Comparison of ENCODE assay signal across 26 cellular contexts in the genomic region with DNA sequence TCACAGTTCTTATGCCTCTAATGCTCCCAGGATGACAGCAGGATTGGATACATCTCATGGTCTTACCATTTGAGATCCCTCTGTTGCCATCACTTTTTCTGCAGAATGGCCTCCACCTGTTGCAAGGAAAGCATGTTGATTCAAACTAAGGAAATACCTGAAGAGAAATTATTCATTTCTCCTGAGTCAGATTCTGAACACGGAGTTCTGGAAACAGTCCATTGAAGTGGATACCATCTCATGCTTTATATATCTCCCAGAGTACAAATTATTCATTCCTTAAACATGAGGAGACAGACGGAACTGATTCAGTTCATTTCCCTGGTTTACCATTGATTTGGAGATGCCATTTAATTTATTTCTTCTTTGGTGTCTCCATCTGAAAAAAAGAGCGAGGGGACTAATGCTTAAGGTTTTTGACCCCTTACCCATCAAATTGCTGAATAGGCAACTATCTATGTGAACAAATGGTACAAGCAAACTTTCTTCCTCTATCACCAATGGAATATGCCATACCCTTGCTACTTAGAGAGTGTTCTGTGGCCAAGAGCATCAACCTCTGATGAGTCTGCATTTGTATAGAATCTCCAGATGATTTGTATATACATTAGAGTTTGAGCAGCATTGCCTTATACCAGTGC.
DNase-seq lines count a peak whose midpoint lies in the region; ATAC-seq, FAIRE-seq and TF ChIP-seq lines count a peak whose summit lies in the region.
"Had no signal": no experiment of that assay in that cellular context is flagged by ENCODE, and none has a peak within 500 bp of the region (broad histone marks: within the 10 kb centered on the region; RNA-seq: fewer than 3 reads in every experiment).

No MANE protein-coding gene starts in this region.

- H3K4me1 Mint-ChIP-seq in HFFc6 (ENCODE audit: low read depth), result peaks cover 29% of the 10 kb centered on the region

- H3K4me1 ChIP-seq in keratinocyte (ENCODE audit: control insufficient read depth, extremely low read depth, insufficient read depth, low read length) (peaks cover 9% of the 10 kb centered on the region), MM.1S (ENCODE audit: low read length) (no peaks in the 10 kb centered on the region)

- H3F3A ChIP-seq in MM.1S (ENCODE audit: insufficient read depth, low read length), result no peaks in the 10 kb centered on the region

- peaks cover 10% of the 10 kb centered on the region for H3K36me3 Mint-ChIP-seq in HFFc6 (ENCODE audit: low read depth)

- no peak overlapping the region for H3K4me2 ChIP-seq in keratinocyte (ENCODE audit: control insufficient read depth, extremely low read depth, insufficient read depth, low read depth, low read length)
- H3K4me2 ChIP-seq in MM.1S (ENCODE audit: low read depth, low read length), result no peak overlapping the region

- H3K27me3 ChIP-seq in keratinocyte (ENCODE audit: control insufficient read depth, extremely low read depth, insufficient read depth, low read length), result no peaks in the 10 kb centered on the region
- H3K27me3 ChIP-seq in MM.1S (replicated peaks; ENCODE audit: insufficient read depth, low read length), result no peaks in the 10 kb centered on the region

- H3K9me3 ChIP-seq in keratinocyte (ENCODE audit: control insufficient read depth, low read depth, low read length) (no peaks in the 10 kb centered on the region), MM.1S (replicated peaks; ENCODE audit: insufficient read depth, low read length) (no peaks in the 10 kb centered on the region)

- H3K9ac ChIP-seq in keratinocyte (ENCODE audit: control insufficient read depth, extremely low read depth, insufficient read depth, low read length) (no peak overlapping the region), MM.1S (ENCODE audit: low read length) (no peak overlapping the region)

- H3K79me2 ChIP-seq in keratinocyte (ENCODE audit: control insufficient read depth, insufficient read depth, low read length) (no peaks in the 10 kb centered on the region), MM.1S (ENCODE audit: low read length) (no peaks in the 10 kb centered on the region)

- TF ChIP-seq CTCF in HFFc6 (IDR thresholded peaks at IDR 0.05) (no peak), keratinocyte (optimal IDR thresholded peaks at IDR 0.05 in 1 of 3, IDR thresholded peaks at IDR 0.05 in 1 of 3, conservative IDR thresholded peaks at IDR 0.05 in 1 of 3; ENCODE audit: extremely low read depth in 1 of 3, insufficient read depth in 2 of 3, low read length in 3 of 3) (no peak), MM.1S (IDR thresholded peaks at IDR 0.05; ENCODE audit: low read length) (no peak)

- FAIRE-seq in keratinocyte (lab: Jason Lieb, UNC) (peak; percentile 5), HTR-8/SVneo (lab: Jason Lieb, UNC) (no peak)
- FAIRE-seq: GM12891 had no signal

- H3K27ac ChIP-seq in cingulate gyrus (ENCODE audit: low read depth, low read length), result peak overlapping the region; percentile 20
- H3K27ac ChIP-seq in keratinocyte (ENCODE audit: control insufficient read depth, insufficient read depth, low read length), result no peak overlapping the region
- H3K27ac ChIP-seq in MM.1S (ENCODE audit: low read length), result no peak overlapping the region
- H3K27ac ChIP-seq: C4-2B had no signal

- H2AFZ ChIP-seq in keratinocyte (ENCODE audit: control insufficient read depth, low read length) (no peak overlapping the region), MM.1S (ENCODE audit: low read length) (no peak overlapping the region)

- dilution Hi-C loops in keratinocyte (cut with MboI; ENCODE audit: extremely low pct_ligation_motif_present, low sequenced_read_pairs), result no loop called here

- H4K20me1 ChIP-seq in keratinocyte (ENCODE audit: control insufficient read depth, extremely low read depth, insufficient read depth, low read length) (no peaks in the 10 kb centered on the region), MM.1S (ENCODE audit: insufficient read depth, low read length) (no peaks in the 10 kb centered on the region)

- H3K27me3 Mint-ChIP-seq in HFFc6 (ENCODE audit: insufficient read depth), result no peaks in the 10 kb centered on the region

- peaks cover 0 to 5% of the 10 kb centered on the region in 2 experiments for H3K36me3 ChIP-seq in keratinocyte (ENCODE audit: control insufficient read depth in 2 of 2, extremely low read depth in 1 of 2, insufficient read depth in 2 of 2, low read length in 2 of 2)
- H3K36me3 ChIP-seq in MM.1S (replicated peaks; ENCODE audit: insufficient read depth, low read length), result no peaks in the 10 kb centered on the region

- H3K9me2 ChIP-seq in MM.1S (replicated peaks; ENCODE audit: insufficient read depth, low read length), result no peaks in the 10 kb centered on the region

- no peak overlapping the region for H3K27ac Mint-ChIP-seq in HFFc6
- H3K27ac Mint-ChIP-seq: CD8-positive, alpha-beta T cell; T-helper 1 cell treated with Interleukin-12 subunit alpha and Interleukin-12 subunit beta and Interleukin-4 antibody, amounts not matched to agents 30 μg/mL and 1 μg/mL, for 36 hours had no signal

- H3K4me3 Mint-ChIP-seq in HFFc6, result no peak overlapping the region
- H3K4me3 Mint-ChIP-seq: CD8-positive, alpha-beta T cell; T-helper 1 cell treated with Interleukin-12 subunit alpha and Interleukin-12 subunit beta and Interleukin-4 antibody, amounts not matched to agents 30 μg/mL and 1 μg/mL, for 36 hours had no signal

- no peaks in the 10 kb centered on the region for H3K9me3 Mint-ChIP-seq in HFFc6
- H3K9me3 Mint-ChIP-seq: CD8-positive, alpha-beta T cell; T-helper 1 cell treated with Interleukin-12 subunit alpha and Interleukin-12 subunit beta and Interleukin-4 antibody, amounts not matched to agents 30 μg/mL and 1 μg/mL, for 36 hours had no signal

- H3K9me1 ChIP-seq in keratinocyte (ENCODE audit: control insufficient read depth, extremely low read depth, insufficient read depth, low read length), result no peaks in the 10 kb centered on the region

- H3K4me3 ChIP-seq in keratinocyte (ENCODE audit: control insufficient read depth in 2 of 3, extremely low read depth in 1 of 3, insufficient read depth in 2 of 3, low read depth in 1 of 3, low read length in 3 of 3), result no peak overlapping the region
- no peak overlapping the region for H3K4me3 ChIP-seq in MM.1S (ENCODE audit: low read length)

- DNase-seq in ELR (ENCODE audit: low read depth) (peak; percentile 7), HFFc6 (peak; percentile 3), keratinocyte (ENCODE audit: low read depth, low spot score) (no peak), MM.1S (no peak), HTR-8/SVneo (ENCODE audit: insufficient read length, low spot score) (no peak)
- DNase-seq in activated CD4-positive, CD25-positive, alpha-beta regulatory T cell treated with anti-CD3 and anti-CD28 coated beads, Interleukin-2, amount 50 U/mL, for 72 hours, result no peak
- DNase-seq: CD8-positive, alpha-beta T cell; DMS 273 treated with DMSO at 0.1 percent for 48 hours; DMS79; EL; GF-D8; Karpas-422; MV-4-11; NCI-H1105 treated with DMSO at 0.1 percent for 48 hours; NCI-H146; NCI-H2029; NCI-H2227 treated with DMSO at 0.1 percent for 48 hours; NCI-H526 treated with DMSO at 0.1 percent for 48 hours; RPMI8226; SHP77; SW 1271 had no signal

- ATAC-seq in HG03045 (IDR thresholded peaks at IDR 0.05; ENCODE audit: unreplicated experiment), result no peak
- ATAC-seq: CD8-positive, alpha-beta T cell had no signal

Comparison
In these comparisons a context has a peak if more than half of its experiments do, and no peak if none do; other contexts are left out.
1. DNase-seq: peak in ELR (single experiment) and HFFc6 (single experiment); none in keratinocyte (single experiment), MM.1S (single experiment), activated CD4-positive, CD25-positive, alpha-beta regulatory T cell treated with anti-CD3 and anti-CD28 coated beads, Interleukin-2, amount 50 U/mL, for 72 hours (single experiment) and HTR-8/SVneo (single experiment).